2 cellular contexts compared by ENCODE assay signal in genomic region chr3:11389570-11390268, GRCh38.
TF ChIP-seq lines count a peak whose summit lies in the region.

No MANE protein-coding gene starts in this region.

TF ChIP-seq in IMR-90, 13 proteins besides CTCF, POLR2A, EP300 and RAD21:
- TF ChIP-seq MAZ (IDR thresholded peaks at IDR 0.05; ENCODE audit: borderline replicate concordance, low read depth, low read length) (no peak), MAFK (IDR thresholded peaks at IDR 0.05; ENCODE audit: low read depth, low read length) (no peak), CHD1 (IDR thresholded peaks at IDR 0.05; ENCODE audit: low read depth, low read length) (no peak), ELK1 (IDR thresholded peaks at IDR 0.05; ENCODE audit: borderline replicate concordance, low read depth, low read length) (no peak), FOS (IDR thresholded peaks at IDR 0.05; ENCODE audit: low read depth, low read length) (no peak), SMC3 (IDR thresholded peaks at IDR 0.05; ENCODE audit: low read depth, low read length) (no peak), USF2 (IDR thresholded peaks at IDR 0.05; ENCODE audit: low read depth, low read length) (no peak)
TF ChIP-seq in IMR-90: peak in this region for 0.

TF ChIP-seq in WTC11, 78 proteins besides CTCF, POLR2A, EP300 and RAD21:
- TF ChIP-seq E2F5 (CRISPR knock-in tag; IDR thresholded peaks at IDR 0.05): no peak
- TF ChIP-seq USF1 (CRISPR knock-in tag; IDR thresholded peaks at IDR 0.05): no peak
- TF ChIP-seq SMAD3 (CRISPR knock-in tag; IDR thresholded peaks at IDR 0.05; ENCODE audit: borderline replicate concordance): no peak
- TF ChIP-seq E2F1 (CRISPR knock-in tag; IDR thresholded peaks at IDR 0.05): no peak
- TF ChIP-seq E2F4 (CRISPR knock-in tag; IDR thresholded peaks at IDR 0.05; ENCODE audit: borderline replicate concordance, low read depth): no peak
- TF ChIP-seq ZNF263 (CRISPR knock-in tag; IDR thresholded peaks at IDR 0.05; ENCODE audit: low read depth): no peak
- no peak for TF ChIP-seq ESRRA (CRISPR knock-in tag; IDR thresholded peaks at IDR 0.05; ENCODE audit: borderline replicate concordance)
- TF ChIP-seq ZNF396 (CRISPR knock-in tag; IDR thresholded peaks at IDR 0.05; ENCODE audit: borderline replicate concordance): no peak
- no peak for TF ChIP-seq FOXP4 (CRISPR knock-in tag; IDR thresholded peaks at IDR 0.05)
- no peak for TF ChIP-seq EMX1 (CRISPR knock-in tag; IDR thresholded peaks at IDR 0.05)
- no peak for TF ChIP-seq NFATC4 (CRISPR knock-in tag; IDR thresholded peaks at IDR 0.05)
- no peak for TF ChIP-seq MAX (CRISPR knock-in tag; IDR thresholded peaks at IDR 0.05)
- no peak for TF ChIP-seq ZNF317 (CRISPR knock-in tag; IDR thresholded peaks at IDR 0.05; ENCODE audit: borderline replicate concordance, low read depth)
